ENCODE assay signal across 1 cellular context in the genomic region with DNA sequence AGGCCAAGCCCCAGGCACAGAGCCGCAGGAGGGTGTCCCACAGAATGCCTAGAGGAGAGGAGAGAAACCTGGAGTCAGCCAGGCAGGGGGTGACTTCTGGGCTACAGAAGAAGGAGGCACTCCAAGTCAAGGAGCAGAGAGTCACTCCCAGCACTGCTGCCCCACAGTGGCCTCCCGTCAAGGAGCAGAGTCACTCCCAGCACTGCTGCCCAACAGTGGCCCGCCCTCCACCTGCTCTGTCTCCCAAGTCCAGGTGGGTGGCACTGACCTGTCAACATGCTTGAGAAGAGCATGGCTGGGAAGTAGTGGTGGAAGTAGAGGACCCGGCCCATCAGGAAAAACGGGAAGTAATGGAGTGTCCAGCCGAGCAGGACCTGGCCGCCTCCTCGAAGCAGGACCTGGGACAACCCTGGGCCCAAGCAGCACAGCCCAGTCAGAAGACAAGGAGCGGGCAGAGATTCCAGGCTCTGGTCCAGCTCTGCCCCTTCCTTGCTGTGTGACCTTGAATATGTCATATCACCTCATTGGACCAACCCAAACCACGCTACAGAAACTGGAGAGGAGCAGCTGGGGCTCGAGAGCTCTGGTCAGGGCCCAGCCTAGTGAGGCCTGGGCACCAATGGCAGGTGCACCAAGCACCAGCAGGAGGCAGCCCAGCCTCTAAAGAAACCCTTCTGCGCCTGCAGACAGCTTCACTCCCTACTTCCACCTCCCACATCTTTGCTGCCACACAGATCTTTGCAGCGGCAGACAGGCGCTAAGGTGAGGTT.
TF ChIP-seq lines count a peak whose summit lies in the region.

No MANE protein-coding gene starts in this region.

TF ChIP-seq in A549, 52 proteins besides CTCF, POLR2A, EP300 and RAD21:
- TF ChIP-seq CHD4 (IDR thresholded peaks at IDR 0.05; ENCODE audit: borderline replicate concordance), result no peak
- TF ChIP-seq, protein P1, sequence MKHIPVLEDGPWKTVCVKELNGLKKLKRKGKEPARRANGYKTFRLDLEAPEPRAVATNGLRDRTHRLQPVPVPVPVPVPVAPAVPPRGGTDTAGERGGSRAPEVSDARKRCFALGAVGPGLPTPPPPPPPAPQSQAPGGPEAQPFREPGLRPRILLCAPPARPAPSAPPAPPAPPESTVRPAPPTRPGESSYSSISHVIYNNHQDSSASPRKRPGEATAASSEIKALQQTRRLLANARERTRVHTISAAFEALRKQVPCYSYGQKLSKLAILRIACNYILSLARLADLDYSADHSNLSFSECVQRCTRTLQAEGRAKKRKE (CRISPR knock-in tag; IDR thresholded peaks at IDR 0.05; ENCODE audit: low read depth), result no peak
- TF ChIP-seq PHF8 (IDR thresholded peaks at IDR 0.05; ENCODE audit: borderline replicate concordance, low read depth), result no peak
- TF ChIP-seq HOXB13 (CRISPR knock-in tag; IDR thresholded peaks at IDR 0.05; ENCODE audit: low read depth), result no peak
- no peak for TF ChIP-seq RFX5 (IDR thresholded peaks at IDR 0.05)
- TF ChIP-seq, protein P2, sequence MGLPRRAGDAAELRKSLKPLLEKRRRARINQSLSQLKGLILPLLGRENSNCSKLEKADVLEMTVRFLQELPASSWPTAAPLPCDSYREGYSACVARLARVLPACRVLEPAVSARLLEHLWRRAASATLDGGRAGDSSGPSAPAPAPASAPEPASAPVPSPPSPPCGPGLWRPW (IDR thresholded peaks at IDR 0.05), result no peak
- TF ChIP-seq, protein P3, sequence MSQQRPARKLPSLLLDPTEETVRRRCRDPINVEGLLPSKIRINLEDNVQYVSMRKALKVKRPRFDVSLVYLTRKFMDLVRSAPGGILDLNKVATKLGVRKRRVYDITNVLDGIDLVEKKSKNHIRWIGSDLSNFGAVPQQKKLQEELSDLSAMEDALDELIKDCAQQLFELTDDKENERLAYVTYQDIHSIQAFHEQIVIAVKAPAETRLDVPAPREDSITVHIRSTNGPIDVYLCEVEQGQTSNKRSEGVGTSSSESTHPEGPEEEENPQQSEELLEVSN (IDR thresholded peaks at IDR 0.05; ENCODE audit: borderline replicate concordance, low read depth), result no peak
